In genomic region chr1:17027403-17027802, GRCh38 we compare ENCODE assay signal across 16 cellular contexts. TPM values are rescaled to one million over a fixed set of nuclear protein-coding genes. Genes with fewer than 3 reads are reported as not detected.
A peak's percentile ranks its signal among the peaks of the same experiment; 100 is the strongest.
DNase-seq lines count a peak whose midpoint lies in the region; ATAC-seq and TF ChIP-seq lines count a peak whose summit lies in the region.
"Had no signal": no experiment of that assay in that cellular context is flagged by ENCODE, and none has a peak within 500 bp of the region (broad histone marks: within the 10 kb centered on the region; RNA-seq: fewer than 3 reads in every experiment).

No MANE protein-coding gene starts in this region.

- H3K4me1 ChIP-seq in right atrium auricular region (no peaks in the 10 kb centered on the region), lower lobe of right lung (peaks cover 19% of the 10 kb centered on the region), thyroid gland (peaks cover 7 to 12% of the 10 kb centered on the region in 2 donors)
- H3K4me1 ChIP-seq: Caco-2 had no signal

- no peak for TF ChIP-seq CTCF in right atrium auricular region (IDR thresholded peaks at IDR 0.05)
- TF ChIP-seq CTCF in MCF 10A (IDR thresholded peaks at IDR 0.05; ENCODE audit: unreplicated experiment): no peak
- TF ChIP-seq CTCF in lower lobe of right lung (IDR thresholded peaks at IDR 0.05): no peak
- TF ChIP-seq CTCF in thyroid gland (IDR thresholded peaks at IDR 0.05): no peak

- peaks cover 16% of the 10 kb centered on the region for H3K4me1 Mint-ChIP-seq in MCF 10A (ENCODE audit: insufficient read depth, unreplicated experiment)
- H3K4me1 Mint-ChIP-seq: activated naive CD4-positive, alpha-beta T cell treated with anti-CD3 and anti-CD28 coated beads, Interleukin-2, amount 10 ng/mL, durations not matched to agents 7 days and 5 days had no signal

- no peak for TF ChIP-seq POLR2A in thyroid gland (IDR thresholded peaks at IDR 0.05)

- H3K4me3 ChIP-seq in right atrium auricular region: no peak overlapping the region
- H3K4me3 ChIP-seq in lower lobe of right lung: no peak overlapping the region
- H3K4me3 ChIP-seq in thyroid gland (replicated peaks in 1 of 3): no peak overlapping the region
- H3K4me3 ChIP-seq: heart right ventricle had no signal

- DNase-seq in left ventricle myocardium superior (no peak), right atrium auricular region (ENCODE audit: low spot score) (no peak), MCF 10A (ENCODE audit: unreplicated experiment) (peak; percentile 88), lower lobe of right lung (peak; percentile 82), thyroid gland (no peak), NCI-H2107 treated with DMSO at 0.1 percent for 48 hours (lab: John Stamatoyannopoulos, UW; ENCODE audit: unreplicated experiment) (no peak), midbrain (lab: John Stamatoyannopoulos, UW) (no peak), NCI-H1694 (lab: John Stamatoyannopoulos, UW) (no peak)
- DNase-seq: activated CD4-positive, alpha-beta T cell treated with anti-CD3 and anti-CD28 coated beads for 4 hours; activated naive CD4-positive, alpha-beta T cell treated with anti-CD3 and anti-CD28 coated beads, Interleukin-2, amount 10 ng/mL, durations not matched to agents 7 days and 5 days; Caco-2; cortex of kidney; GDM1; heart right ventricle; NCI-H1694 treated with DMSO at 0.1 percent for 48 hours; stimulated activated naive CD4-positive, alpha-beta T cell treated with Interleukin-2 at 50 U/mL for 16 hours had no signal

- no TSS peak for BruUV-seq in MCF 10A (replicated peaks; lab: Mats Ljungman, UMichigan)

- H3K9me3 ChIP-seq in right atrium auricular region (no peaks in the 10 kb centered on the region), lower lobe of right lung (no peaks in the 10 kb centered on the region), thyroid gland (no peaks in the 10 kb centered on the region)
- H3K9me3 ChIP-seq: Caco-2, heart right ventricle had no signal

- peaks cover 96% of the 10 kb centered on the region for H3K36me3 ChIP-seq in right atrium auricular region
- peaks cover 100% of the 10 kb centered on the region for H3K36me3 ChIP-seq in lower lobe of right lung
- H3K36me3 ChIP-seq in thyroid gland: peaks cover 33 to 42% of the 10 kb centered on the region in 2 donors

- POLR2A ChIA-PET in MCF 10A (lab: Yijun Ruan, JAX): interaction anchor here (0.8 to 2.9 kb wide), 12 partner anchors 9 to 404 kb away, joined by 3 to 9 read pairs (median 4); no protein-coding TSS in a partner anchor

- H3K36me3 Mint-ChIP-seq in MCF 10A (ENCODE audit: insufficient read depth, unreplicated experiment): peaks cover 84% of the 10 kb centered on the region

- CTCF ChIA-PET in MCF 10A (lab: Yijun Ruan, JAX): interaction anchor here (1.0 to 8.2 kb wide), 3 partner anchors 19 to 77 kb away, joined by 3 to 56 read pairs (median 5); no protein-coding TSS in a partner anchor

- no peaks in the 10 kb centered on the region for H3K9me3 Mint-ChIP-seq in MCF 10A (ENCODE audit: unreplicated experiment)
- H3K9me3 Mint-ChIP-seq: activated naive CD4-positive, alpha-beta T cell treated with anti-CD3 and anti-CD28 coated beads, Interleukin-2, amount 10 ng/mL, durations not matched to agents 7 days and 5 days had no signal

- peak overlapping the region; percentile 36 for H3K27ac Mint-ChIP-seq in MCF 10A (ENCODE audit: low read depth, unreplicated experiment)
- H3K27ac Mint-ChIP-seq: activated naive CD4-positive, alpha-beta T cell treated with anti-CD3 and anti-CD28 coated beads, Interleukin-2, amount 10 ng/mL, durations not matched to agents 7 days and 5 days had no signal

- peak overlapping the region; percentile 34 for H3K4me3 Mint-ChIP-seq in MCF 10A (ENCODE audit: unreplicated experiment)
- H3K4me3 Mint-ChIP-seq: activated naive CD4-positive, alpha-beta T cell treated with anti-CD3 and anti-CD28 coated beads, Interleukin-2, amount 10 ng/mL, durations not matched to agents 7 days and 5 days had no signal

- peak; percentile 58 for ATAC-seq in left ventricle myocardium superior
- ATAC-seq in lower lobe of right lung: peak; percentile 88 to 93

- intact Hi-C loops in left ventricle myocardium superior (cut with micrococcal nuclease): no loop called here
- intact Hi-C loops in MCF 10A (cut with micrococcal nuclease): no loop called here
- intact Hi-C loops in lower lobe of right lung (cut with DNase I): no loop called here
- intact Hi-C loops in thyroid gland (cut with DNase I): no loop called here

- no peak overlapping the region for H3K27ac ChIP-seq in right atrium auricular region
- H3K27ac ChIP-seq in lower lobe of right lung: peak overlapping the region; percentile 48
- H3K27ac ChIP-seq in thyroid gland: peak overlapping the region in 2 of 3 donors; percentile 15 to 37
- H3K27ac ChIP-seq: heart right ventricle had no signal

- no peaks in the 10 kb centered on the region for H3K27me3 ChIP-seq in right atrium auricular region
- H3K27me3 ChIP-seq in lower lobe of right lung (ENCODE audit: low read depth): no peaks in the 10 kb centered on the region
- H3K27me3 ChIP-seq in thyroid gland: no peaks in the 10 kb centered on the region
- H3K27me3 ChIP-seq: heart right ventricle had no signal

- H3K27me3 Mint-ChIP-seq in MCF 10A (ENCODE audit: insufficient read depth, unreplicated experiment): no peaks in the 10 kb centered on the region
- H3K27me3 Mint-ChIP-seq: activated naive CD4-positive, alpha-beta T cell treated with anti-CD3 and anti-CD28 coated beads, Interleukin-2, amount 10 ng/mL, durations not matched to agents 7 days and 5 days had no signal

- WGBS in thyroid gland, 2 donors: 82 to 87% methylated on average over 5 of the region's 5 CpGs

RNA-seq across cellular contexts. Expression of gene ATP13A2, which starts 15.7 kb away (rescaled TPM):
- total RNA-seq in left ventricle myocardium superior (17.8 TPM), right atrium auricular region (10 to 100 TPM; 13.6 to 24.2 TPM), MCF 10A (2022) (59.4 and 61.3 TPM in 2 replicates), lower lobe of right lung (39.9 TPM), thyroid gland (10 to 100 TPM; 28.7 to 47.0 (median 35.8) TPM)

RNA-seq across cellular contexts. Expression of gene SDHB, which starts 26.4 kb away (rescaled TPM):
- total RNA-seq in left ventricle myocardium superior (438 TPM), right atrium auricular region (100 to 1,000 TPM; 240 to 528 TPM), MCF 10A (2022) (166 and 189 TPM in 2 replicates), lower lobe of right lung (79.8 TPM), thyroid gland (100 to 1,000 TPM; 112 to 162 (median 136) TPM)

RNA-seq across cellular contexts. Expression of gene MFAP2, which starts 47.0 kb away (rescaled TPM):
- total RNA-seq in left ventricle myocardium superior (4.2 TPM), right atrium auricular region (1 to 10 TPM; 5.5 to 8.6 TPM), MCF 10A (2022) (0.58 and 1.2 TPM in 2 replicates), lower lobe of right lung (11.9 TPM), thyroid gland (10 to 100 TPM in 2 of 4 donors, 1 to 10 TPM in 2; 1.4 to 21.1 (median 9.1) TPM)

Comparison
In these comparisons a context has a peak if more than half of its experiments do, and no peak if none do; other contexts are left out.
1. DNase-seq: peak in MCF 10A (single experiment) and lower lobe of right lung (single experiment); none in left ventricle myocardium superior (single experiment), right atrium auricular region (single experiment), thyroid gland (0 of 2), NCI-H2107 treated with DMSO at 0.1 percent for 48 hours (single experiment), midbrain (single experiment) and NCI-H1694 (single experiment).
2. H3K27ac ChIP-seq: peak in lower lobe of right lung (single experiment) and thyroid gland (2 of 3); none in right atrium auricular region (0 of 2).